Comparison of ENCODE assay signal across 11 cellular contexts in the genomic region with DNA sequence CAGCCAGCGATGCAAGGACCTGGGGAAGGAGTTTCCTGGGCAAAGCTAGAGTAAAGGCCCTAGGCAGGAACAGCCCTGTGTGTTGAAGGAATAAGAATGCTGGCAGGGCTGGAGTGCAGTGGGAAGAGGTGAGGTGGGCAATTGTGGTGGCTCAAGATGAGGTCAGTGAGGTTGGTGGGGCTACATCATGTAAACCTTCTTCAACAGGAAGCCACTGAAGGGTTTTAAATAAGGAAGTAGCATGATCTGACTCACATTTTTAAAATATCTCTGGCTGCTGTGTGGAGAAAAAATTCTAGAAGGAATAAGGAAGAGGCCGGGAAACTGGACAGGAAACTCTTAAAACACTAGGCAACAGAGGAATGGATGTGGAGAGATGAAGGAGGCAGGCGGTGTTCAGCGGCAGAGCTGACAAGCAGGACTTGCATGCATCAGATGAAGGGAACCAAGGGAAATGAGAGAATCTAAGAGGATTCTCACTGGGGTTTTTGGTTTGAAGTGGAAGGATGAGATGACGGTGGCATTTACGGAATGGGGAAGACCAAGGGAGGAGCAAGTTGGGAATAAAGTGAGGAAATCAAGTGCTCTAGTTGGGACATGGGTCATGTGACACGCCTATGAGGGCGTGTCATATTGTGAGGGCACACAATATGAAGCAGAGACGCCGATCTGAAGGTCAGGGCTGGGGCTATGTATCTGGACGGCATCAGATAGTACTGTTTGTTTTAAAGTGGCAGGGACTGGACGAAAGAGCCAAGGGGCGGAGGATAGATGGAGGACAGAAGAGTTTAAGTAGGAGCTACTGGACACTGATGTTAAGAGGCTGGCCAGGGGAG. TPM values are rescaled to one million over a fixed set of nuclear protein-coding genes. Genes with fewer than 3 reads are reported as not detected.
A peak's percentile ranks its signal among the peaks of the same experiment; 100 is the strongest.
DNase-seq lines count a peak whose midpoint lies in the region; ATAC-seq lines count a peak whose summit lies in the region.
"Had no signal": no experiment of that assay in that cellular context is flagged by ENCODE, and none has a peak within 500 bp of the region (broad histone marks: within the 10 kb centered on the region; RNA-seq: fewer than 3 reads in every experiment).

No MANE protein-coding gene starts in this region.

- no peaks in the 10 kb centered on the region for H3K27me3 Mint-ChIP-seq in activated T-cell treated with anti-CD3 and anti-CD28 coated beads, Interleukin-2, amount 50 U/mL, for 24 hours

- ATAC-seq in GM21786 (IDR thresholded peaks at IDR 0.05; ENCODE audit: unreplicated experiment), result no peak

- H3K36me3 Mint-ChIP-seq in activated T-cell treated with anti-CD3 and anti-CD28 coated beads, Interleukin-2, amount 50 U/mL, for 24 hours (ENCODE audit: low read depth), result peaks cover 9% of the 10 kb centered on the region

- H3K27ac Mint-ChIP-seq in activated T-cell treated with anti-CD3 and anti-CD28 coated beads, Interleukin-2, amount 50 U/mL, for 24 hours, result no peak overlapping the region

- DNase-seq in GM04503 (ENCODE audit: low read depth), result peak; percentile 38
- DNase-seq in RPMI7951 (ENCODE audit: low read depth), result peak; percentile 5
- DNase-seq in glomerular visceral epithelial cell (ENCODE audit: extremely low spot score), result peak; percentile 69
- peak; percentile 54 for DNase-seq in renal cortical epithelial cell (ENCODE audit: low read depth)
- DNase-seq in activated T-cell treated with anti-CD3 and anti-CD28 coated beads, Interleukin-2, amount 50 U/mL, for 24 hours, result no peak
- DNase-seq in NCI-H2029 (lab: John Stamatoyannopoulos, UW), result no peak
- DNase-seq in DMS79 (lab: John Stamatoyannopoulos, UW), result no peak
- DNase-seq: activated gamma-delta T cell, retina, SW 1271 had no signal

- H3K9me3 Mint-ChIP-seq in activated T-cell treated with anti-CD3 and anti-CD28 coated beads, Interleukin-2, amount 50 U/mL, for 24 hours, result no peaks in the 10 kb centered on the region

- H3K4me3 Mint-ChIP-seq in activated T-cell treated with anti-CD3 and anti-CD28 coated beads, Interleukin-2, amount 50 U/mL, for 24 hours, result no peak overlapping the region

- H3K4me1 Mint-ChIP-seq in activated T-cell treated with anti-CD3 and anti-CD28 coated beads, Interleukin-2, amount 50 U/mL, for 24 hours (ENCODE audit: low read depth), result peaks cover 4% of the 10 kb centered on the region

RNA-seq across cellular contexts. Expression of a gene that starts 18.3 kb away (rescaled TPM):
- 8.2 and 9.3 TPM in 2 replicates for total RNA-seq in RPMI7951 (2014; rRNA removed; shearing (Covaris generic))
- total RNA-seq in renal cortical epithelial cell, result 5.2 and 8.6 TPM in 2 replicates

Comparison
In these comparisons a context has a peak if more than half of its experiments do, and no peak if none do; other contexts are left out.
1. DNase-seq: peak in GM04503 (single experiment), RPMI7951 (single experiment), glomerular visceral epithelial cell (single experiment) and renal cortical epithelial cell (single experiment); none in activated T-cell treated with anti-CD3 and anti-CD28 coated beads, Interleukin-2, amount 50 U/mL, for 24 hours (single experiment), NCI-H2029 (single experiment) and DMS79 (single experiment).